In genomic region chr2:85743304-85743978, GRCh38 we compare ENCODE assay signal across 11 cellular contexts. TPM values are rescaled to one million over a fixed set of nuclear protein-coding genes. Genes with fewer than 3 reads are reported as not detected.
DNase-seq lines count a peak whose midpoint lies in the region; FAIRE-seq and TF ChIP-seq lines count a peak whose summit lies in the region.
"Had no signal": no experiment of that assay in that cellular context is flagged by ENCODE, and none has a peak within 500 bp of the region (broad histone marks: within the 10 kb centered on the region; RNA-seq: fewer than 3 reads in every experiment).

No MANE protein-coding gene starts in this region.

- no peak for FAIRE-seq in kidney (lab: Jason Lieb, UNC)

- no peak overlapping the region for H3K4me3 ChIP-seq in astrocyte of the spinal cord (ENCODE audit: low read depth, low read length)
- no peak overlapping the region for H3K4me3 ChIP-seq in kidney (ENCODE audit: low read length in 2 of 2)
- no peak overlapping the region for H3K4me3 ChIP-seq in spleen

- intact Hi-C loops in kidney (cut with DNase I) = no loop called here
- intact Hi-C loops in spleen (cut with DNase I; ENCODE audit: low total_unique reads) = loop anchor here (10.0 kb wide), 1 partner anchor 51 kb away; no protein-coding TSS in a partner anchor

- TF ChIP-seq CTCF in astrocyte of the spinal cord (IDR thresholded peaks at IDR 0.05; ENCODE audit: low read depth, low read length) (no peak), kidney (IDR thresholded peaks at IDR 0.05; ENCODE audit: borderline replicate concordance, extremely low read depth, insufficient read depth) (no peak), spleen (IDR thresholded peaks at IDR 0.05 in 8 of 11, conservative IDR thresholded peaks at IDR 0.05 in 3 of 11) (no peak)

- H3K27ac ChIP-seq in kidney (ENCODE audit: low read depth in 2 of 2, low read length in 2 of 2) = peak overlapping the region; percentile 73 to 75
- peak overlapping the region in 5 of 8 donors; percentile 53 to 77 (median 73) for H3K27ac ChIP-seq in spleen

- TF ChIP-seq POLR2A in spleen (IDR thresholded peaks at IDR 0.05) = no peak

- no peaks in the 10 kb centered on the region for H3K36me3 ChIP-seq in kidney (ENCODE audit: control insufficient read depth in 1 of 2, insufficient read depth in 2 of 2, low read length in 2 of 2)
- no peaks in the 10 kb centered on the region for H3K36me3 ChIP-seq in spleen

- peak; percentile 32 for DNase-seq in GM03348 (ENCODE audit: low spot score)
- peak; percentile 57 for DNase-seq in astrocyte of the spinal cord (ENCODE audit: low read depth, low spot score)
- no peak for DNase-seq in kidney
- no peak for DNase-seq in spleen
- DNase-seq in SW480 (ENCODE audit: low spot score) = no peak
- no peak for DNase-seq in activated CD4-positive, alpha-beta T cell treated with anti-CD3 and anti-CD28 coated beads for 4 hours
- no peak for DNase-seq in SKM-1 treated with dmso at 0.1 percent for 144 hours (lab: John Stamatoyannopoulos, UW; ENCODE audit: unreplicated experiment)
- DNase-seq in T-helper 9 cell = no peak
- DNase-seq: activated CD4-positive, alpha-beta T cell treated with anti-CD3 and anti-CD28 coated beads, Interleukin-2, amount 50 U/mL, for 1 hour; central memory CD4-positive, alpha-beta T cell; stimulated activated CD4-positive, alpha-beta T cell treated with anti-CD3 and anti-CD28 coated beads, Interleukin-12 subunit alpha, Interleukin-12 subunit beta, amount 100 ng/mL, for 4 hours had no signal

- in situ Hi-C loops in astrocyte of the spinal cord (cut with HindIII; ENCODE audit: low sequenced_read_pairs) = no loop called here

- no peaks in the 10 kb centered on the region for H3K9me3 ChIP-seq in kidney (ENCODE audit: control insufficient read depth in 1 of 2, low read length in 2 of 2)
- peaks cover 0 to 3% (median 0%) of the 10 kb centered on the region in 8 donors for H3K9me3 ChIP-seq in spleen

- WGBS in spleen, 5 donors = 64 to 83% (median 74%) methylated on average over 10 of the region's 10 CpGs

- peaks cover 0 to 47% (median 0%) of the 10 kb centered on the region in 7 donors for H3K27me3 ChIP-seq in spleen (replicated peaks in 1 of 7)

- peaks cover 42 to 47% of the 10 kb centered on the region in 2 donors for H3K4me1 ChIP-seq in kidney (ENCODE audit: control insufficient read depth in 1 of 2, insufficient read depth in 1 of 2, low read depth in 1 of 2, low read length in 2 of 2)
- peaks cover 6 to 62% (median 26%) of the 10 kb centered on the region in 6 donors for H3K4me1 ChIP-seq in spleen

- H3K9ac ChIP-seq in kidney (ENCODE audit: low read length in 2 of 2) = peak overlapping the region in 1 of 2 donors; percentile 53

RNA-seq across cellular contexts. Expression of gene ATOH8, which starts 10.3 kb away (rescaled TPM):
- total RNA-seq in kidney = 11.2 TPM
- 18.6 TPM for polyA plus RNA-seq in kidney (ENCODE audit: insufficient read depth, low read depth, low replicate concordance)
- 10 to 100 TPM in 6 of 7 donors, 1 to 10 TPM in 1; 6.4 to 53.0 (median 18.6) TPM for total RNA-seq in spleen
- polyA plus RNA-seq in spleen = 10 to 100 TPM in 1 of 3 donors, 1 to 10 TPM in 2; 7.2 to 17.6 (median 9.4) TPM

RNA-seq across cellular contexts. Expression of gene GNLY, which starts 49.3 kb away (rescaled TPM):
- total RNA-seq in kidney (5.5 TPM), spleen (10 to 100 TPM; 17.4 to 87.8 (median 42.6) TPM)
- polyA plus RNA-seq in kidney (ENCODE audit: insufficient read depth, low read depth, low replicate concordance) (8.1 TPM), spleen (10 to 100 TPM; 13.1 to 38.9 (median 31.5) TPM)

Comparison
In these comparisons a context has a peak if more than half of its experiments do, and no peak if none do; other contexts are left out.
1. DNase-seq: peak in GM03348 (single experiment) and astrocyte of the spinal cord (single experiment); none in kidney (single experiment), spleen (single experiment), SW480 (single experiment), activated CD4-positive, alpha-beta T cell treated with anti-CD3 and anti-CD28 coated beads for 4 hours (0 of 2), SKM-1 treated with dmso at 0.1 percent for 144 hours (single experiment) and T-helper 9 cell (single experiment).